Comparison of ENCODE assay signal across 9 cellular contexts in genomic region chr6:73798592-73798991, GRCh38.
DNase-seq lines count a peak whose midpoint lies in the region; ATAC-seq lines count a peak whose summit lies in the region.
"Had no signal": no experiment of that assay in that cellular context is flagged by ENCODE, and none has a peak within 500 bp of the region (broad histone marks: within the 10 kb centered on the region; RNA-seq: fewer than 3 reads in every experiment).

No MANE protein-coding gene starts in this region.

- peak overlapping the region; percentile 72 for H3K27ac Mint-ChIP-seq in activated CD4-positive, alpha-beta T cell treated with anti-CD3 and anti-CD28 coated beads, Interleukin-2, amount 10 ng/mL, durations not matched to agents 24 days and 14 days
- H3K27ac Mint-ChIP-seq in stimulated activated naive CD8-positive, alpha-beta T cell treated with anti-CD3 and anti-CD28 coated beads, Interleukin-15, Interleukin-2, amounts not matched to agents 100 ng/mL and 50 ng/mL, for 24 hours = peak overlapping the region; percentile 68
- H3K27ac Mint-ChIP-seq: activated naive CD4-positive, alpha-beta T cell treated with anti-CD3 and anti-CD28 coated beads, Interleukin-2, amount 50 U/mL, for 24 hours had no signal

- peaks cover 28% of the 10 kb centered on the region for H3K36me3 Mint-ChIP-seq in activated CD4-positive, alpha-beta T cell treated with anti-CD3 and anti-CD28 coated beads, Interleukin-2, amount 10 ng/mL, durations not matched to agents 24 days and 14 days (ENCODE audit: low read depth)
- H3K36me3 Mint-ChIP-seq in stimulated activated naive CD8-positive, alpha-beta T cell treated with anti-CD3 and anti-CD28 coated beads, Interleukin-15, Interleukin-2, amounts not matched to agents 100 ng/mL and 50 ng/mL, for 24 hours (ENCODE audit: low read depth) = peaks cover 4% of the 10 kb centered on the region

- no peaks in the 10 kb centered on the region for H3K9me3 Mint-ChIP-seq in activated CD4-positive, alpha-beta T cell treated with anti-CD3 and anti-CD28 coated beads, Interleukin-2, amount 10 ng/mL, durations not matched to agents 24 days and 14 days
- H3K9me3 Mint-ChIP-seq in stimulated activated naive CD8-positive, alpha-beta T cell treated with anti-CD3 and anti-CD28 coated beads, Interleukin-15, Interleukin-2, amounts not matched to agents 100 ng/mL and 50 ng/mL, for 24 hours = no peaks in the 10 kb centered on the region
- H3K9me3 Mint-ChIP-seq: activated naive CD4-positive, alpha-beta T cell treated with anti-CD3 and anti-CD28 coated beads, Interleukin-2, amount 50 U/mL, for 24 hours had no signal

- DNase-seq in activated CD4-positive, alpha-beta T cell treated with anti-CD3 and anti-CD28 coated beads, Interleukin-2, amount 10 ng/mL, durations not matched to agents 24 days and 14 days = peak; percentile 55
- no peak for DNase-seq in activated CD4-positive, alpha-beta T cell treated with anti-CD3 and anti-CD28 coated beads, Interleukin-2, amount 50 U/mL, for 4 hours
- DNase-seq in OCI-M1 (lab: John Stamatoyannopoulos, UW) (peak; percentile 35), fibroblast of the conjunctiva (ENCODE audit: low read depth) (peak; percentile 94), NCI-H446 (lab: John Stamatoyannopoulos, UW) (no peak), NCI-H1417 (lab: John Stamatoyannopoulos, UW) (no peak)

- peak; percentile 86 for ATAC-seq in HG02642 (IDR thresholded peaks at IDR 0.05; ENCODE audit: poor library complexity, unreplicated experiment)

- peaks cover 14% of the 10 kb centered on the region for H3K4me1 Mint-ChIP-seq in activated CD4-positive, alpha-beta T cell treated with anti-CD3 and anti-CD28 coated beads, Interleukin-2, amount 10 ng/mL, durations not matched to agents 24 days and 14 days
- H3K4me1 Mint-ChIP-seq in stimulated activated naive CD8-positive, alpha-beta T cell treated with anti-CD3 and anti-CD28 coated beads, Interleukin-15, Interleukin-2, amounts not matched to agents 100 ng/mL and 50 ng/mL, for 24 hours (ENCODE audit: low read depth) = peaks cover 16% of the 10 kb centered on the region
- H3K4me1 Mint-ChIP-seq: activated naive CD4-positive, alpha-beta T cell treated with anti-CD3 and anti-CD28 coated beads, Interleukin-2, amount 50 U/mL, for 24 hours had no signal

- intact Hi-C loops in activated CD4-positive, alpha-beta T cell treated with anti-CD3 and anti-CD28 coated beads, Interleukin-2, amount 10 ng/mL, durations not matched to agents 24 days and 14 days (cut with micrococcal nuclease) = loop anchor here (5.0 kb wide), 1 partner anchor 51 kb away; no protein-coding TSS in a partner anchor

- H3K27me3 Mint-ChIP-seq in activated CD4-positive, alpha-beta T cell treated with anti-CD3 and anti-CD28 coated beads, Interleukin-2, amount 10 ng/mL, durations not matched to agents 24 days and 14 days = no peaks in the 10 kb centered on the region
- no peaks in the 10 kb centered on the region for H3K27me3 Mint-ChIP-seq in stimulated activated naive CD8-positive, alpha-beta T cell treated with anti-CD3 and anti-CD28 coated beads, Interleukin-15, Interleukin-2, amounts not matched to agents 100 ng/mL and 50 ng/mL, for 24 hours
- H3K27me3 Mint-ChIP-seq: activated naive CD4-positive, alpha-beta T cell treated with anti-CD3 and anti-CD28 coated beads, Interleukin-2, amount 50 U/mL, for 24 hours had no signal

- H3K4me3 Mint-ChIP-seq in activated CD4-positive, alpha-beta T cell treated with anti-CD3 and anti-CD28 coated beads, Interleukin-2, amount 10 ng/mL, durations not matched to agents 24 days and 14 days = no peak overlapping the region
- H3K4me3 Mint-ChIP-seq in stimulated activated naive CD8-positive, alpha-beta T cell treated with anti-CD3 and anti-CD28 coated beads, Interleukin-15, Interleukin-2, amounts not matched to agents 100 ng/mL and 50 ng/mL, for 24 hours = no peak overlapping the region
- H3K4me3 Mint-ChIP-seq: activated naive CD4-positive, alpha-beta T cell treated with anti-CD3 and anti-CD28 coated beads, Interleukin-2, amount 50 U/mL, for 24 hours had no signal

Comparison
In these comparisons a context has a peak if more than half of its experiments do, and no peak if none do; other contexts are left out.
1. DNase-seq: peak in activated CD4-positive, alpha-beta T cell treated with anti-CD3 and anti-CD28 coated beads, Interleukin-2, amount 10 ng/mL, durations not matched to agents 24 days and 14 days (single experiment), OCI-M1 (single experiment) and fibroblast of the conjunctiva (single experiment); none in activated CD4-positive, alpha-beta T cell treated with anti-CD3 and anti-CD28 coated beads, Interleukin-2, amount 50 U/mL, for 4 hours (0 of 2), NCI-H446 (0 of 2) and NCI-H1417 (0 of 3).